Comparison of ENCODE assay signal across 8 cellular contexts in genomic region chr9:136409557-136410455, GRCh38. TPM values are rescaled to one million over a fixed set of nuclear protein-coding genes. Genes with fewer than 3 reads are reported as not detected.
DNase-seq lines count a peak whose midpoint lies in the region; ATAC-seq and TF ChIP-seq lines count a peak whose summit lies in the region.

No MANE protein-coding gene starts in this region.

- H3K36me3 ChIP-seq in KOPT-K1 (ENCODE audit: insufficient read depth, low read length) (peaks cover 60% of the 10 kb centered on the region), muscle layer of colon (ENCODE audit: insufficient read depth, low read length) (peaks cover 48% of the 10 kb centered on the region), thyroid gland (peaks cover 21 to 29% of the 10 kb centered on the region in 2 donors)

- in situ Hi-C loops in G401 (cut with HindIII; ENCODE audit: low sequenced_read_pairs) = no loop called here

- no peak for TF ChIP-seq CTCF in thyroid gland (IDR thresholded peaks at IDR 0.05)

- H3K9ac ChIP-seq in muscle layer of colon (ENCODE audit: low read length) = peak overlapping the region; percentile 21

- H3K4me1 ChIP-seq in muscle layer of colon (ENCODE audit: insufficient read depth, low read length) (peaks cover 20% of the 10 kb centered on the region), thyroid gland (peaks cover 17 to 21% of the 10 kb centered on the region in 2 donors)

- no peak for TF ChIP-seq POLR2A in thyroid gland (IDR thresholded peaks at IDR 0.05)

- WGBS in thyroid gland, 2 donors = 14 to 39% methylated on average over 10 to 12 of the region's 71 CpGs

- intact Hi-C loops in thyroid gland (cut with DNase I) = no loop called here

- H3K4me3 ChIP-seq in muscle layer of colon (ENCODE audit: low read depth in 1 of 2, low read length in 2 of 2) = peak overlapping the region; percentile 78 to 85
- H3K4me3 ChIP-seq in thyroid gland (replicated peaks in 1 of 3) = peak overlapping the region in 2 of 3 donors; percentile 3 to 92

- DNase-seq in G401 (ENCODE audit: low spot score) (peak; percentile 25), epidermal melanocyte (ENCODE audit: insufficient read length, low spot score) (peak; percentile 50), thyroid gland (peak; percentile 52 to 58)
- peak; percentile 22 to 28 for DNase-seq in activated CD4-positive, alpha-beta T cell treated with anti-CD3 and anti-CD28 coated beads, Interleukin-2, amount 50 U/mL, for 4 hours

- no peaks in the 10 kb centered on the region for H3K27me3 ChIP-seq in muscle layer of colon (ENCODE audit: control insufficient read depth in 1 of 2, insufficient read depth in 2 of 2, low read length in 2 of 2)
- H3K27me3 ChIP-seq in thyroid gland = no peaks in the 10 kb centered on the region

- ATAC-seq in GM21619 (IDR thresholded peaks at IDR 0.05; ENCODE audit: unreplicated experiment) (peak; percentile 32), GM18873 (IDR thresholded peaks at IDR 0.05; ENCODE audit: low FRiP score, unreplicated experiment) (no peak)

- H3K27ac ChIP-seq in KOPT-K1 (ENCODE audit: low read depth, low read length, poor library complexity, severe bottlenecking) (peak overlapping the region; percentile 76), muscle layer of colon (ENCODE audit: low read depth, low read length) (peak overlapping the region; percentile 35), thyroid gland (peak overlapping the region in 2 of 3 donors; percentile 38 to 52)

- H3K9me3 ChIP-seq in KOPT-K1 (ENCODE audit: insufficient read depth, low read length, poor library complexity, severe bottlenecking) (no peaks in the 10 kb centered on the region), muscle layer of colon (ENCODE audit: low read length) (no peaks in the 10 kb centered on the region), thyroid gland (no peaks in the 10 kb centered on the region)

RNA-seq across cellular contexts. Expression of gene ENTR1, which starts 0.6 kb away (rescaled TPM):
- total RNA-seq in G401 (2014; rRNA removed; shearing (Covaris generic)) = 85.0 and 97.9 TPM in 2 replicates
- 10 to 100 TPM; 27.9 to 46.1 (median 33.9) TPM for total RNA-seq in thyroid gland

RNA-seq across cellular contexts. Expression of gene PMPCA, which starts 0.7 kb away (rescaled TPM):
- 129 and 146 TPM in 2 replicates for total RNA-seq in G401 (2014; rRNA removed; shearing (Covaris generic))
- total RNA-seq in thyroid gland = 10 to 100 TPM; 28.8 to 48.2 (median 39.0) TPM

RNA-seq across cellular contexts. Expression of gene SNAPC4, which starts 9.8 kb away (rescaled TPM):
- total RNA-seq in G401 (2014; rRNA removed; shearing (Covaris generic)) = 12.4 and 17.2 TPM in 2 replicates
- total RNA-seq in thyroid gland = 1 to 10 TPM; 7.0 to 8.0 (median 7.5) TPM

RNA-seq across cellular contexts. Expression of gene INPP5E, which starts 29.8 kb away (rescaled TPM):
- 6.1 and 11.8 TPM in 2 replicates for total RNA-seq in G401 (2014; rRNA removed; shearing (Covaris generic))
- total RNA-seq in thyroid gland = 10 to 100 TPM; 10.2 to 21.3 (median 13.4) TPM

RNA-seq across cellular contexts. Expression of gene CARD9, which starts 36.3 kb away (rescaled TPM):
- total RNA-seq in G401 (2014; rRNA removed; shearing (Covaris generic)) = 0.25 and 0.98 TPM in 2 replicates
- total RNA-seq in thyroid gland = 1 to 10 TPM in 1 of 4 donors, under 1 TPM in 3; 0.27 to 1.5 (median 0.74) TPM
